2 cellular contexts compared by ENCODE assay signal in the genomic region with DNA sequence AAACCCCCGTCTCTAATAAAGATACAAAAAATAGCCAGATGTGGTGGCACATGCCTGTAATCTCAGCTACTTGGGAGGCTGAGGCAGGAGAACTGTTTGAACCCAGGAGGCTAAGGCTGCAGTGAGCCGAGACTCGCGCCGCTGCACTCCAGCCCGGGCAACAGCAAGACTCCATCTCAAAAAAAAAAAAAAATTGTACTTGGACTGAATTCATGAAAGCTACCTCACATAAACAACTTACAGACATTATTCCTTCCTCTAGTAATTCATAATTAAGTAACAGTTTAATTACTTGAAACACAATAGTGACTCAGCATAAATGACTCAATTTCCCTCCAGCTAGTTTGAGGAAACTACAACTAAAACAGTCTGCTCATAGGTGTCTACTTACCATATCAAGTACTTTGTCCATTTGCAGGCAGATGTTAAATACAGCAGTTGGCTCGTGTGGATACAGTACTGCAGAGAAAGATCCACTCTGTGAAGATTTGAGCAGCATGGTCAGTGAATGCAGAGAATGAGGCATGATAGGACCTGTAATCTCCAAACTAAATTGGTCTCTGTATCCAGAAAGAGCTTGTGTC.
TF ChIP-seq lines count a peak whose summit lies in the region.

No MANE protein-coding gene starts in this region.

TF ChIP-seq in HepG2, 621 proteins besides CTCF, POLR2A, EP300 and RAD21:
- no peak for TF ChIP-seq U2AF2 (IDR thresholded peaks at IDR 0.05; ENCODE audit: low read depth, low read length)
- peak; percentile 52 for TF ChIP-seq RBM22 (optimal IDR thresholded peaks at IDR 0.05; ENCODE audit: low read length)
- TF ChIP-seq ZNF382 (CRISPR knock-in tag; IDR thresholded peaks at IDR 0.05; ENCODE audit: borderline replicate concordance) = no peak
- TF ChIP-seq, protein P1, sequence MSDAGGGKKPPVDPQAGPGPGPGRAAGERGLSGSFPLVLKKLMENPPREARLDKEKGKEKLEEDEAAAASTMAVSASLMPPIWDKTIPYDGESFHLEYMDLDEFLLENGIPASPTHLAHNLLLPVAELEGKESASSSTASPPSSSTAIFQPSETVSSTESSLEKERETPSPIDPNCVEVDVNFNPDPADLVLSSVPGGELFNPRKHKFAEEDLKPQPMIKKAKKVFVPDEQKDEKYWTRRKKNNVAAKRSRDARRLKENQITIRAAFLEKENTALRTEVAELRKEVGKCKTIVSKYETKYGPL (CRISPR knock-in tag; IDR thresholded peaks at IDR 0.05) = no peak
- TF ChIP-seq AGO2 (optimal IDR thresholded peaks at IDR 0.05; ENCODE audit: low read depth, low read length) = peak; percentile 35
- TF ChIP-seq, protein P2, sequence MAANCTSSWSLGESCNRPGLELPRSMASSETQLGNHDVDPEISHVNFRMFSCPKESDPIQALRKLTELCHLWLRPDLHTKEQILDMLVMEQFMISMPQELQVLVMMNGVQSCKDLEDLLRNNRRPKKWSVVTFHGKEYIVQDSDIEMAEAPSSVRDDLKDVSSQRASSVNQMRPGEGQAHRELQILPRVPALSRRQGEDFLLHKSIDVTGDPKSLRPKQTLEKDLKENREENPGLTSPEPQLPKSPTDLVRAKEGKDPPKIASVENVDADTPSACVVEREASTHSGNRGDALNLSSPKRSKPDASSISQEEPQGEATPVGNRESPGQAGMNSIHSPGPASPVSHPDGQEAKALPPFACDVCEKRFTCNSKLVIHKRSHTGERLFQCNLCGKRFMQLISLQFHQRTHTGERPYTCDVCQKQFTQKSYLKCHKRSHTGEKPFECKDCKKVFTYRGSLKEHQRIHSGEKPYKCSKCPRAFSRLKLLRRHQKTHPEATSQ (CRISPR knock-in tag; IDR thresholded peaks at IDR 0.05; ENCODE audit: borderline replicate concordance) = no peak
- no peak for TF ChIP-seq TRAFD1 (CRISPR knock-in tag; IDR thresholded peaks at IDR 0.05; ENCODE audit: borderline replicate concordance)
- peak; percentile 93 for TF ChIP-seq NFE2L2 (IDR thresholded peaks at IDR 0.05; ENCODE audit: low read length)
- peak; percentile 67 to 77 for TF ChIP-seq MAFK (conservative IDR thresholded peaks at IDR 0.05 in 1 of 2, IDR thresholded peaks at IDR 0.05 in 1 of 2; ENCODE audit: low read length in 2 of 2)
- TF ChIP-seq ARID2 (CRISPR knock-in tag; IDR thresholded peaks at IDR 0.05; ENCODE audit: borderline replicate concordance) = 0 out of 2 replicates have a peak, but pooled peaks have one; percentile 38

TF ChIP-seq in SK-N-SH treated with all-trans-retinoic acid at 6 μM for 48 hours, 23 proteins besides CTCF, POLR2A, EP300 and RAD21:
- TF ChIP-seq GLIS3 (CRISPR knock-in tag; IDR thresholded peaks at IDR 0.05) (no peak), ISL1 (CRISPR knock-in tag; IDR thresholded peaks at IDR 0.05) (no peak), POU6F1 (CRISPR knock-in tag; IDR thresholded peaks at IDR 0.05; ENCODE audit: borderline replicate concordance, low read depth) (no peak), BACH2 (CRISPR knock-in tag; IDR thresholded peaks at IDR 0.05; ENCODE audit: borderline replicate concordance) (peak; percentile 46; the same call in 1 of the 2 replicates), CREB5 (CRISPR knock-in tag; IDR thresholded peaks at IDR 0.05; ENCODE audit: low read depth) (no peak; the same call in 1 of the 2 replicates)
